Comparison of ENCODE assay signal across 12 cellular contexts in the genomic region with DNA sequence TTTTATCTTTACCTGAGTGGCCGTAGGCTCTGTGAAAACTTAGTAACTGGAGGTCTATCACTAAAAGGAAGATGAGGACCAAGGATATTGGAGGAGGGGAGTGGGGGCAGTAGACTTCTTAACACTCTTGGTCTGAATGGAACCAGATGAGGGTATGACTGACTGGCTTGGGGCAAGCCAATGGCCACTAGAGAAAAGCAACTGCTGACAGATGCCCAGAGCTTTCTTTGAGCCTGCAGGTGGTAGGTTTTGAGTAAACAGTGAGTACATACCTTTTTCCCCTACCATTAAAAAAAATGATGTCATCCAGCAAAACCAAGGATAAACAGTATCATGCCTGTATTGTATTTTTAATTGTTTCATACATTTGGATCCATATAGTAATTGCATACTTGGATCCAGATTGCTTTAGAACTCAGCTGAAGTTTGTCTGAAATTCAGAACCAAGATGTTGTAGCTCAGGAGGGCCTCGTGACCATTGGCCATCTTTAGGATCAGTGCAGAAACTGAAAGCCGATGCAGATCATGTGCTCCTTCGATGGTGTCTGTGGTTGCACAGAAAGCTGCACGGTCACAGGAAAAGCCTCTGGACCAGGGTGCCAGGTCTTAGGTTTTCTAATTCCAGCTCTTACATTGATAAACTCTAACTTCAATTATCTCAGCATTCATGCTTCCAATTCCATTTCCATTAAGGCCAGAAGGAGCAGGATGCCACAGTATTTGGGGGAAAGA.
DNase-seq lines count a peak whose midpoint lies in the region; ATAC-seq lines count a peak whose summit lies in the region.
"Had no signal": no experiment of that assay in that cellular context is flagged by ENCODE, and none has a peak within 500 bp of the region (broad histone marks: within the 10 kb centered on the region; RNA-seq: fewer than 3 reads in every experiment).

No MANE protein-coding gene starts in this region.

- ATAC-seq in GM18870 (IDR thresholded peaks at IDR 0.05; ENCODE audit: unreplicated experiment) (peak; percentile 58), HG02981 (IDR thresholded peaks at IDR 0.05; ENCODE audit: unreplicated experiment) (peak; percentile 31), GM18519 (IDR thresholded peaks at IDR 0.05; ENCODE audit: low FRiP score, unreplicated experiment) (no peak), HG02623 (IDR thresholded peaks at IDR 0.05; ENCODE audit: unreplicated experiment) (no peak), GM18520 (IDR thresholded peaks at IDR 0.05; ENCODE audit: unreplicated experiment) (no peak)
- ATAC-seq: PC-3 had no signal

- DNase-seq in DMS53 treated with DMSO at 0.1 percent for 48 hours (lab: John Stamatoyannopoulos, UW; ENCODE audit: unreplicated experiment) (peak; percentile 29), NCI-H510A treated with DMSO at 0.1 percent for 48 hours (lab: John Stamatoyannopoulos, UW) (peak; percentile 71)
- DNase-seq: CD4-positive, alpha-beta memory T cell; NCI-H1436 treated with DMSO at 0.1 percent for 48 hours; NCI-H2171 treated with DMSO at 0.1 percent for 48 hours; PC-3; T-helper 9 cell had no signal

Comparison
In these comparisons a context has a peak if more than half of its experiments do, and no peak if none do; other contexts are left out.
1. ATAC-seq: peak in GM18870 (single experiment) and HG02981 (single experiment); none in GM18519 (single experiment), HG02623 (single experiment) and GM18520 (single experiment).